In the genomic region with DNA sequence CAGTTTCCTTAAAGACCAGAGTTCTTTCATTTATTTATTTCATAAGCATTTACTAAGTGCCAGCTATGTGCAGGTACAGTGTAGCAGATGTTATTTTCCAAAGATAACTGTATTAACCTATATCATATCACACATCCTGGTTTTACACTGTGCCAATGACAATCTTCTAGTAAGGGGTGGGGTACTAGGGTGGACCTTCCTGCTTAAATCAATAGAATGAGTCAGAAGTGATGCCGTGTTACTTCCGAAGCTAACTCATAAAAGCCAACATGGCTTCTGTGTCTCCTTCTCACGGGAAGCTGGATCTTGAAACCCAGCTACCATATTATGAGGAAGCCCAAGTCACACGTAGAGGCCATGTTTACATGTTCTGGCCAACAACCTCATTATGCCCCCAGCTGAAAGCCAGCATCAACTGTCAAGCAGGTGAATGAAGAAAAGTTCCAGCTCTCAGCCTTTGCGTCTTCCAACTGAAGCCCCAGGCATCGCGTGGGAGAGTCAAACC, we compare ENCODE assay signal across 16 cellular contexts. TPM values are rescaled to one million over a fixed set of nuclear protein-coding genes. Genes with fewer than 3 reads are reported as not detected.
DNase-seq lines count a peak whose midpoint lies in the region; ATAC-seq and TF ChIP-seq lines count a peak whose summit lies in the region.
"Had no signal": no experiment of that assay in that cellular context is flagged by ENCODE, and none has a peak within 500 bp of the region (broad histone marks: within the 10 kb centered on the region; RNA-seq: fewer than 3 reads in every experiment).

No MANE protein-coding gene starts in this region.

- no peaks in the 10 kb centered on the region for H3K27me3 ChIP-seq in tibial artery

- no peak overlapping the region for H3K27ac ChIP-seq in tibial artery
- H3K27ac ChIP-seq: 22Rv1 had no signal

- CTCF ChIA-PET in Calu3 (lab: Charles Lee), result interaction anchor here (0.7 kb wide), 1 partner anchor 112 kb away, joined by 3 read pairs; no protein-coding TSS in a partner anchor

- no peak overlapping the region for H3K4me3 ChIP-seq in astrocyte of the spinal cord (ENCODE audit: low read depth, low read length)
- H3K4me3 ChIP-seq in tibial artery, result no peak overlapping the region

- H3K4me3 Mint-ChIP-seq in natural killer cell treated with Interleukin-12 subunit alpha and Interleukin-12 subunit beta and Interleukin-15 and Interleukin-18, amount 100 ng/mL, for 72 hours, result peak overlapping the region; percentile 66
- H3K4me3 Mint-ChIP-seq in natural killer cell, result no peak overlapping the region
- no peak overlapping the region for H3K4me3 Mint-ChIP-seq in Calu3 (ENCODE audit: low read depth, unreplicated experiment)
- H3K4me3 Mint-ChIP-seq: HFFc6; T-helper 2 cell treated with Interferon-gamma antibody and Interleukin-4, amounts not matched to agents 5 μg/mL and 100 μg/mL, for 36 hours had no signal

- BruUV-seq in Calu3 (replicated peaks; lab: Mats Ljungman, UMichigan), result no TSS peak

- no peaks in the 10 kb centered on the region for H3K9me3 ChIP-seq in tibial artery

- H3K27ac Mint-ChIP-seq in natural killer cell treated with Interleukin-12 subunit alpha and Interleukin-12 subunit beta and Interleukin-15 and Interleukin-18, amount 100 ng/mL, for 72 hours, result peak overlapping the region; percentile 78 to 84
- H3K27ac Mint-ChIP-seq in natural killer cell, result no peak overlapping the region
- no peak overlapping the region for H3K27ac Mint-ChIP-seq in Calu3 (ENCODE audit: unreplicated experiment)
- H3K27ac Mint-ChIP-seq: HFFc6; T-helper 2 cell treated with Interferon-gamma antibody and Interleukin-4, amounts not matched to agents 5 μg/mL and 100 μg/mL, for 36 hours had no signal

- DNase-seq in natural killer cell treated with Interleukin-12 subunit alpha and Interleukin-12 subunit beta and Interleukin-15 and Interleukin-18, amount 100 ng/mL, for 72 hours (ENCODE audit: low spot score), result no peak
- no peak for DNase-seq in natural killer cell
- DNase-seq in NOMO-1 treated with DMSO at 0.1 percent for 48 hours (lab: John Stamatoyannopoulos, UW; ENCODE audit: unreplicated experiment), result peak; percentile 52
- DNase-seq in astrocyte of the spinal cord (ENCODE audit: low read depth, low spot score), result peak; percentile 24
- DNase-seq in tibial artery, result no peak
- no peak for DNase-seq in NCI-H526 (lab: John Stamatoyannopoulos, UW)
- no peak for DNase-seq in Calu3
- DNase-seq: COR-L47, DMS53, HFFc6, NCI-H1436 treated with DMSO at 0.1 percent for 48 hours, NCI-H2081, NCI-H510A had no signal

- peaks cover 15 to 27% of the 10 kb centered on the region in 2 donors for H3K4me1 Mint-ChIP-seq in natural killer cell treated with Interleukin-12 subunit alpha and Interleukin-12 subunit beta and Interleukin-15 and Interleukin-18, amount 100 ng/mL, for 72 hours (ENCODE audit: low read depth in 2 of 2)
- H3K4me1 Mint-ChIP-seq in natural killer cell (no peaks in the 10 kb centered on the region), Calu3 (ENCODE audit: low read depth, unreplicated experiment) (peaks cover 9% of the 10 kb centered on the region)

- H3K36me3 ChIP-seq in tibial artery, result peaks cover 0 to 7% (median 3%) of the 10 kb centered on the region in 3 donors

- H3K27me3 Mint-ChIP-seq in natural killer cell treated with Interleukin-12 subunit alpha and Interleukin-12 subunit beta and Interleukin-15 and Interleukin-18, amount 100 ng/mL, for 72 hours, result no peaks in the 10 kb centered on the region
- H3K27me3 Mint-ChIP-seq in natural killer cell (ENCODE audit: low read depth in 2 of 2) (peaks cover 0 to 3% of the 10 kb centered on the region in 2 donors), Calu3 (ENCODE audit: unreplicated experiment) (no peaks in the 10 kb centered on the region)

- no peaks in the 10 kb centered on the region for H3K9me3 Mint-ChIP-seq in natural killer cell treated with Interleukin-12 subunit alpha and Interleukin-12 subunit beta and Interleukin-15 and Interleukin-18, amount 100 ng/mL, for 72 hours
- no peaks in the 10 kb centered on the region for H3K9me3 Mint-ChIP-seq in natural killer cell
- no peaks in the 10 kb centered on the region for H3K9me3 Mint-ChIP-seq in Calu3 (ENCODE audit: low read depth, unreplicated experiment)
- H3K9me3 Mint-ChIP-seq: HFFc6; T-helper 2 cell treated with Interferon-gamma antibody and Interleukin-4, amounts not matched to agents 5 μg/mL and 100 μg/mL, for 36 hours had no signal

- ATAC-seq in natural killer cell treated with Interleukin-12 subunit alpha and Interleukin-12 subunit beta and Interleukin-15 and Interleukin-18, amount 100 ng/mL, for 72 hours, result no peak
- ATAC-seq in natural killer cell, result no peak
- no peak for ATAC-seq in HG03135 (IDR thresholded peaks at IDR 0.05; ENCODE audit: unreplicated experiment)

- no peak for TF ChIP-seq CTCF in natural killer cell (IDR thresholded peaks at IDR 0.05)
- TF ChIP-seq CTCF in astrocyte of the spinal cord (IDR thresholded peaks at IDR 0.05; ENCODE audit: low read depth, low read length), result no peak
- no peak for TF ChIP-seq CTCF in tibial artery (IDR thresholded peaks at IDR 0.05)
- TF ChIP-seq CTCF in Calu3 (IDR thresholded peaks at IDR 0.05; ENCODE audit: unreplicated experiment), result no peak

- H3K4me1 ChIP-seq in tibial artery, result no peaks in the 10 kb centered on the region

- H3K36me3 Mint-ChIP-seq in natural killer cell treated with Interleukin-12 subunit alpha and Interleukin-12 subunit beta and Interleukin-15 and Interleukin-18, amount 100 ng/mL, for 72 hours, result peaks cover 6% of the 10 kb centered on the region
- H3K36me3 Mint-ChIP-seq in natural killer cell, result no peaks in the 10 kb centered on the region
- H3K36me3 Mint-ChIP-seq in Calu3 (ENCODE audit: insufficient read depth, unreplicated experiment), result no peaks in the 10 kb centered on the region

- in situ Hi-C loops in astrocyte of the spinal cord (cut with HindIII; ENCODE audit: low sequenced_read_pairs), result no loop called here

- intact Hi-C loops in natural killer cell (cut with micrococcal nuclease) (no loop called here), tibial artery (cut with DNase I; ENCODE audit: low total_unique reads) (no loop called here), Calu3 (cut with micrococcal nuclease; ENCODE audit: unreplicated experiment) (no loop called here)

RNA-seq across cellular contexts. Expression of gene MRPL33, which starts 59.1 kb away (rescaled TPM):
- total RNA-seq in natural killer cell treated with Interleukin-12 subunit alpha and Interleukin-12 subunit beta and Interleukin-15 and Interleukin-18, amount 100 ng/mL, for 72 hours, result 10 to 100 TPM; 58.3 to 77.6 TPM
- total RNA-seq in natural killer cell (10 to 100 TPM; 21.5 to 28.5 (median 27.3) TPM), Calu3 (2022) (75.8 and 82.9 TPM in 2 replicates)

RNA-seq across cellular contexts. Expression of gene RBKS, which starts 59.5 kb away (rescaled TPM):
- total RNA-seq in natural killer cell treated with Interleukin-12 subunit alpha and Interleukin-12 subunit beta and Interleukin-15 and Interleukin-18, amount 100 ng/mL, for 72 hours, result 1 to 10 TPM; 3.1 to 4.5 TPM
- 10 to 100 TPM; 11.5 to 20.9 (median 12.8) TPM for total RNA-seq in natural killer cell
- total RNA-seq in Calu3 (2022), result 2.3 and 3.3 TPM in 2 replicates

RNA-seq across cellular contexts. Expression of gene BABAM2, which starts 59.9 kb away (rescaled TPM):
- 10 to 100 TPM; 53.8 to 66.6 TPM for total RNA-seq in natural killer cell treated with Interleukin-12 subunit alpha and Interleukin-12 subunit beta and Interleukin-15 and Interleukin-18, amount 100 ng/mL, for 72 hours
- 10 to 100 TPM; 54.6 to 66.1 (median 59.5) TPM for total RNA-seq in natural killer cell
- total RNA-seq in Calu3 (2022), result 43.5 and 59.3 TPM in 2 replicates

Comparison
In these comparisons a context has a peak if more than half of its experiments do, and no peak if none do; other contexts are left out.
1. H3K27ac Mint-ChIP-seq: peak in natural killer cell treated with Interleukin-12 subunit alpha and Interleukin-12 subunit beta and Interleukin-15 and Interleukin-18, amount 100 ng/mL, for 72 hours (2 of 2); none in natural killer cell (0 of 2) and Calu3 (single experiment).
2. DNase-seq: peak in NOMO-1 treated with DMSO at 0.1 percent for 48 hours (single experiment) and astrocyte of the spinal cord (single experiment); none in natural killer cell treated with Interleukin-12 subunit alpha and Interleukin-12 subunit beta and Interleukin-15 and Interleukin-18, amount 100 ng/mL, for 72 hours (single experiment), natural killer cell (single experiment), tibial artery (0 of 2), NCI-H526 (0 of 2) and Calu3 (single experiment).